25 cellular contexts compared by ENCODE assay signal in genomic region chr14:59429798-59430197, GRCh38.
"Had no signal": no experiment of that assay in that cellular context is flagged by ENCODE, and none has a peak within 500 bp of the region (broad histone marks: within the 10 kb centered on the region; RNA-seq: fewer than 3 reads in every experiment).

No MANE protein-coding gene starts in this region.

- H3K4me2 ChIP-seq: PC-9, SK-N-SH had no signal

- H3K36me3 Mint-ChIP-seq: activated CD4-positive, alpha-beta memory T cell treated with anti-CD3 and anti-CD28 coated beads for 36 hours; activated naive CD8-positive, alpha-beta T cell had no signal

- H3K4me3 Mint-ChIP-seq: activated CD4-positive, alpha-beta memory T cell treated with anti-CD3 and anti-CD28 coated beads for 36 hours; activated CD4-positive, alpha-beta T cell treated with anti-CD3 and anti-CD28 coated beads, Interleukin-2, amount 10 ng/mL, durations not matched to agents 7 days and 5 days; activated naive CD4-positive, alpha-beta T cell treated with anti-CD3 and anti-CD28 coated beads for 36 hours; activated naive CD8-positive, alpha-beta T cell; activated T-helper 17 cell treated with anti-CD3 and anti-CD28 coated beads, Interleukin-2, amount 50 U/mL, for 72 hours had no signal

- H3K4me1 Mint-ChIP-seq: activated CD4-positive, alpha-beta T cell treated with anti-CD3 and anti-CD28 coated beads, Interleukin-2, amount 10 ng/mL, durations not matched to agents 7 days and 5 days; activated T-helper 17 cell treated with anti-CD3 and anti-CD28 coated beads, Interleukin-2, amount 50 U/mL, for 72 hours had no signal

- H3K4me3 ChIP-seq: MG63, PC-9, SJCRH30 had no signal

- H3K9ac ChIP-seq: SK-N-SH had no signal

- H3K27ac Mint-ChIP-seq: activated CD4-positive, alpha-beta memory T cell treated with anti-CD3 and anti-CD28 coated beads for 36 hours; activated CD4-positive, alpha-beta T cell treated with anti-CD3 and anti-CD28 coated beads, Interleukin-2, amount 10 ng/mL, durations not matched to agents 7 days and 5 days; activated naive CD4-positive, alpha-beta T cell treated with anti-CD3 and anti-CD28 coated beads for 36 hours; activated naive CD8-positive, alpha-beta T cell; activated T-helper 17 cell treated with anti-CD3 and anti-CD28 coated beads, Interleukin-2, amount 50 U/mL, for 72 hours had no signal

- H3K36me3 ChIP-seq: MG63, SJCRH30 had no signal

- H3K9me2 ChIP-seq: SK-N-SH had no signal

- ATAC-seq: activated T-helper 17 cell treated with anti-CD3 and anti-CD28 coated beads, Interleukin-2, amount 50 U/mL, for 72 hours had no signal

- H2AFZ ChIP-seq: PC-9 had no signal

- H3K9me3 ChIP-seq: MG63, SJCRH30, SK-N-SH had no signal

- H3K27me3 ChIP-seq: MG63, SJCRH30 had no signal

- H3K9me3 Mint-ChIP-seq: activated CD4-positive, alpha-beta memory T cell treated with anti-CD3 and anti-CD28 coated beads for 36 hours; activated CD4-positive, alpha-beta T cell treated with anti-CD3 and anti-CD28 coated beads, Interleukin-2, amount 10 ng/mL, durations not matched to agents 7 days and 5 days; activated naive CD4-positive, alpha-beta T cell treated with anti-CD3 and anti-CD28 coated beads for 36 hours; activated T-helper 17 cell treated with anti-CD3 and anti-CD28 coated beads, Interleukin-2, amount 50 U/mL, for 72 hours had no signal

- DNase-seq: activated CD4-positive, alpha-beta memory T cell treated with anti-CD3 and anti-CD28 coated beads for 36 hours; activated CD4-positive, alpha-beta T cell treated with anti-CD3 and anti-CD28 coated beads, Interleukin-2, amount 10 ng/mL, durations not matched to agents 7 days and 5 days; activated CD4-positive, CD25-positive, alpha-beta regulatory T cell; activated CD8-positive, alpha-beta memory T cell treated with anti-CD3 and anti-CD28 coated beads for 24 hours; activated gamma-delta T cell; activated naive CD4-positive, alpha-beta T cell treated with anti-CD3 and anti-CD28 coated beads for 36 hours; activated T-cell treated with anti-CD3 and anti-CD28 coated beads, Interleukin-2, amount 50 U/mL, for 48 hours; amygdala; caudate nucleus; MG63; MV-4-11; NCI-H1092 treated with DMSO at 0.1 percent for 48 hours; NCI-H1417 treated with DMSO at 0.1 percent for 48 hours; NCI-H1694; NCI-H2029; NCI-H345; NCI-H510A; NCI-H82; PC-9; SJCRH30; SK-N-SH; T-helper 1 cell had no signal

- H3K27ac ChIP-seq: PC-9, SJCRH30, VCaP had no signal
